In the genomic region with DNA sequence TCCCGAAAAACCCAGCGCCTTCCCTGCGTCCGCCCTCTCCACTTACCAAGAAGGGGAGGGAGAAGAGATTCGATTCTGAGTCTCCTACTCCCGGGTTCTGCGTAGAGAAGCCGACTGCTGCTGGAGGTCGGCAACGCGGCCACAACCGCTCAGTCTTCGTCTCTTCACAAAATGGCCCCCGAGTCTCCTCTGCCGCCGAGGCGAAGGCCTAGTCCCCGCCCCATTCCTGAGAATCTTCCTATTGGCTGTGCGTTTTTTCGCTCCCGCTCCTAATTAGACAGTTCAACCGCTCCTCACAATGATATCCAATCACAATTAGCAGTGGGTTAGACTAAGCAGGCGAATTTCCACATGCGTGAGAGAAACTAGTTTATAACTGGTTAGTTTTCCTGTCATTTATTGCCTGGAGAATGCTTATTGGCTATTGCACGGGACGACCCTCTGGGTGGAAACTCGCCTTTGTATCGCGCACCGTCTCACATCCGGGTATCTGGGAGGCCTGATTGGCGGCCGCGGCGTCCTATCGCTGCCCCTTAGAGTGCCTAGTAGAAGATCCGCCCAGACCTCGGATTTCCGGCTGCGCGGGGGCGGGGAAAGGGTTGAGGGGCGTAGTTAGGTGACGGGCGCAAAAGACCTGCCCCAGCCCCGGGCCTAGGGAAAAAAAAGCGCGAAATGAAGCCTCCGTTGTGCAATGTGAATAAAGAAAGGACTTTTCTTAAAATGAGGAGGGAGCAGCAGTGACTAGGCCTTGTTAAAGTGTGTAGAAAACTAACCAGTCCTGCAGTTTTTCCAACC, we compare ENCODE assay signal across 8 cellular contexts. TPM values are rescaled to one million over a fixed set of nuclear protein-coding genes. Genes with fewer than 3 reads are reported as not detected.
DNase-seq lines count a peak whose midpoint lies in the region; ATAC-seq and TF ChIP-seq lines count a peak whose summit lies in the region.

A gene (minus strand): TSS at position 191 of the 795 bp plus-strand sequence. CDS start 35,249 bp downstream, outside the sequence.

- TF ChIP-seq CTCF in GM12864 (IDR thresholded peaks at IDR 0.05; ENCODE audit: low read depth, low read length, missing control alignments) (no peak), osteocyte (IDR thresholded peaks at IDR 0.05) (no peak)

- peaks cover 42% of the 10 kb centered on the region for H3K4me1 Mint-ChIP-seq in osteocyte (ENCODE audit: unreplicated experiment)

- no peaks in the 10 kb centered on the region for H3K27me3 Mint-ChIP-seq in osteocyte (ENCODE audit: unreplicated experiment)

- peak within 1 kb of the TSS; percentile 100 for H3K27ac Mint-ChIP-seq in osteocyte (ENCODE audit: unreplicated experiment)

- WGBS in thymus = under 1% methylated on average over 49 of the region's 49 CpGs

- H3K36me3 Mint-ChIP-seq in osteocyte (ENCODE audit: unreplicated experiment) = peaks cover 22% of the 10 kb centered on the region

- H3K27me3 ChIP-seq in thymus (ENCODE audit: control insufficient read depth, insufficient read depth) = no peaks in the 10 kb centered on the region

- peak within 1 kb of the TSS; percentile 97 for H3K27ac ChIP-seq in thymus (ENCODE audit: low read depth)

- H3K4me3 ChIP-seq in GM12864 (ENCODE audit: low read depth, low read length) = peak within 1 kb of the TSS; percentile 80
- peak within 1 kb of the TSS; percentile 83 for H3K4me3 ChIP-seq in thymus (ENCODE audit: low read length)

- peaks cover 5% of the 10 kb centered on the region for H3K36me3 ChIP-seq in thymus (ENCODE audit: control insufficient read depth, insufficient read depth)

- peak; percentile 100 for DNase-seq in GM12864 (ENCODE audit: low read depth)
- DNase-seq in NCI-H1417 (lab: John Stamatoyannopoulos, UW) = peak; percentile 100
- peak; percentile 99 to 100 for DNase-seq in SW 1271 (lab: John Stamatoyannopoulos, UW)
- peak; percentile 100 for DNase-seq in activated naive CD8-positive, alpha-beta T cell treated with anti-CD3 and anti-CD28 coated beads, Interleukin-2, amount 50 U/mL, for 16 hours (ENCODE audit: low read depth, low spot score)
- peak; percentile 96 to 100 (median 100) for DNase-seq in head of caudate nucleus
- DNase-seq in osteocyte (ENCODE audit: extremely low spot score, unreplicated experiment) = peak; percentile 100

- peak within 1 kb of the TSS; percentile 100 for H3K4me3 Mint-ChIP-seq in osteocyte (ENCODE audit: unreplicated experiment)

- no peaks in the 10 kb centered on the region for H3K9me3 ChIP-seq in thymus (ENCODE audit: control insufficient read depth)

- ATAC-seq in HG02759 (IDR thresholded peaks at IDR 0.05; ENCODE audit: unreplicated experiment) = peak; percentile 93

- peaks cover 16% of the 10 kb centered on the region for H3K4me1 ChIP-seq in thymus (ENCODE audit: control insufficient read depth, insufficient read depth, low read length)

- H3K9me3 Mint-ChIP-seq in osteocyte (ENCODE audit: unreplicated experiment) = no peaks in the 10 kb centered on the region

- intact Hi-C loops in head of caudate nucleus (cut with DNase I) = loop anchor here (5.0 kb wide), 1 partner anchor 113 kb away; a partner anchor contains a TSS

RNA-seq across cellular contexts. Expression of the gene that starts here (rescaled TPM):
- 424 and 430 TPM in 2 replicates for total RNA-seq in osteocyte
- 909 TPM for polyA plus RNA-seq in thymus

Comparison
In these comparisons a context has a peak if more than half of its experiments do, and no peak if none do; other contexts are left out.
1. Peak in every context shown above with its lines: DNase-seq, ATAC-seq, H3K4me3 ChIP-seq and H3K27ac ChIP-seq.